ENCODE assay signal across 21 cellular contexts in genomic region chr1:164961714-164962113, GRCh38.
"Had no signal": no experiment of that assay in that cellular context is flagged by ENCODE, and none has a peak within 500 bp of the region (broad histone marks: within the 10 kb centered on the region; RNA-seq: fewer than 3 reads in every experiment).

No MANE protein-coding gene starts in this region.

- ATAC-seq: gastrocnemius medialis; heart left ventricle; left cardiac atrium; left lung; naive thymus-derived CD8-positive, alpha-beta T cell; psoas muscle; right cardiac atrium; stimulated activated effector memory CD8-positive, alpha-beta T cell treated with anti-CD3 and anti-CD28 coated beads, Interleukin-12 subunit alpha, Interleukin-12 subunit beta, amount 100 ng/mL, for 72 hours had no signal

- H3K4me1 ChIP-seq: esophagus squamous epithelium, gastrocnemius medialis, left lung, psoas muscle, sigmoid colon, stomach, thyroid gland, vagina had no signal

- H3K27ac ChIP-seq: esophagus squamous epithelium, gastrocnemius medialis, heart left ventricle, hepatocyte, left lung, psoas muscle, sigmoid colon, stomach, thyroid gland, vagina had no signal

- H3K4me3 ChIP-seq: esophagus squamous epithelium, gastrocnemius medialis, heart left ventricle, hepatocyte, left lung, psoas muscle, sigmoid colon, stomach, thyroid gland, vagina had no signal

- H3K27me3 ChIP-seq: esophagus squamous epithelium, gastrocnemius medialis, heart left ventricle, hepatocyte, left lung, sigmoid colon, stomach, thyroid gland, vagina had no signal

- H3K36me3 ChIP-seq: esophagus squamous epithelium, gastrocnemius medialis, heart left ventricle, left lung, sigmoid colon, stomach, thyroid gland, vagina had no signal

- H3K9me3 ChIP-seq: esophagus squamous epithelium, gastrocnemius medialis, left lung, psoas muscle, sigmoid colon, stomach, thyroid gland, vagina had no signal

- DNase-seq: effector memory CD4-positive, alpha-beta T cell; erythroblast; esophagus squamous epithelium; gastrocnemius medialis; heart left ventricle; left cardiac atrium; left lung; naive thymus-derived CD8-positive, alpha-beta T cell; nephron progenitor cell; nucleus accumbens; psoas muscle; right cardiac atrium; sigmoid colon; stimulated activated CD4-positive, alpha-beta T cell treated with anti-CD3 and anti-CD28 coated beads, Interleukin-2, amount 100 ng/mL, for 24 hours; stimulated activated CD4-positive, alpha-beta T cell treated with anti-CD3 and anti-CD28 coated beads, Interleukin-4, amount 100 ng/mL, for 24 hours; stimulated activated naive CD4-positive, alpha-beta T cell treated with Interleukin-2 at 50 U/mL for 16 hours; stomach; thyroid gland had no signal
